ENCODE assay signal across 28 cellular contexts in genomic region chr14:91186515-91187066, GRCh38. TPM values are rescaled to one million over a fixed set of nuclear protein-coding genes. Genes with fewer than 3 reads are reported as not detected.
A peak's percentile ranks its signal among the peaks of the same experiment; 100 is the strongest.
DNase-seq lines count a peak whose midpoint lies in the region; ATAC-seq and TF ChIP-seq lines count a peak whose summit lies in the region.
"Had no signal": no experiment of that assay in that cellular context is flagged by ENCODE, and none has a peak within 500 bp of the region (broad histone marks: within the 10 kb centered on the region; RNA-seq: fewer than 3 reads in every experiment).

No MANE protein-coding gene starts in this region.

- H3K79me2 ChIP-seq in hepatocyte: no peaks in the 10 kb centered on the region

- no peak overlapping the region for H3K4me2 ChIP-seq in hepatocyte
- H3K4me2 ChIP-seq: KMS-11 had no signal

- no peaks in the 10 kb centered on the region for H3K4me1 Mint-ChIP-seq in activated naive CD8-positive, alpha-beta T cell treated with anti-CD3 and anti-CD28 coated beads, Interleukin-2, amount 50 U/mL, for 24 hours

- DNase-seq in AG08395 (ENCODE audit: low spot score): peak; percentile 72
- peak; percentile 19 for DNase-seq in GM04503 (ENCODE audit: low read depth)
- peak; percentile 10 for DNase-seq in RPMI7951 (ENCODE audit: low read depth)
- DNase-seq in fibroblast of peridontal ligament (ENCODE audit: extremely low read depth): peak; percentile 25
- DNase-seq in hepatocyte (ENCODE audit: low spot score): no peak
- DNase-seq in activated naive CD8-positive, alpha-beta T cell treated with anti-CD3 and anti-CD28 coated beads, Interleukin-2, amount 50 U/mL, for 24 hours: no peak
- no peak for DNase-seq in SK-N-DZ (ENCODE audit: low spot score)
- DNase-seq in activated naive CD4-positive, alpha-beta T cell (lab: John Stamatoyannopoulos, UW): no peak
- DNase-seq: activated CD4-positive, alpha-beta T cell treated with anti-CD3 and anti-CD28 coated beads for 1 hour; activated naive CD4-positive, alpha-beta T cell treated with Interleukin-2 at 50 U/mL for 16 hours; activated T-cell treated with anti-CD3 and anti-CD28 coated beads, Interleukin-2, amount 50 U/mL, for 4 hours; amygdala; colonic mucosa; effector memory CD8-positive, alpha-beta T cell; MV-4-11; naive thymus-derived CD4-positive, alpha-beta T cell; NCI-H2171; occipital lobe; retina; spleen; stimulated activated CD4-positive, alpha-beta T cell treated with anti-CD3 and anti-CD28 coated beads, Interleukin-4, amount 100 ng/mL, for 1 hour; stimulated activated naive CD4-positive, alpha-beta T cell; testis had no signal

- H3K27ac Mint-ChIP-seq in activated naive CD8-positive, alpha-beta T cell treated with anti-CD3 and anti-CD28 coated beads, Interleukin-2, amount 50 U/mL, for 24 hours: no peak overlapping the region
- H3K27ac Mint-ChIP-seq: effector memory CD8-positive, alpha-beta T cell; naive thymus-derived CD4-positive, alpha-beta T cell had no signal

- H3K9me3 Mint-ChIP-seq in activated naive CD8-positive, alpha-beta T cell treated with anti-CD3 and anti-CD28 coated beads, Interleukin-2, amount 50 U/mL, for 24 hours: no peaks in the 10 kb centered on the region
- H3K9me3 Mint-ChIP-seq: activated T-cell treated with anti-CD3 and anti-CD28 coated beads, Interleukin-2, amount 50 U/mL, for 4 hours; effector memory CD8-positive, alpha-beta T cell; naive thymus-derived CD4-positive, alpha-beta T cell had no signal

- 99% methylated on average over 4 of the region's 4 CpGs for WGBS in hepatocyte (ENCODE audit: low lambda C conversion rate, missing lambda C conversion rate)

- H4K20me1 ChIP-seq in hepatocyte (ENCODE audit: insufficient read depth, poor library complexity, severe bottlenecking): no peaks in the 10 kb centered on the region

- H3K36me3 Mint-ChIP-seq in activated naive CD8-positive, alpha-beta T cell treated with anti-CD3 and anti-CD28 coated beads, Interleukin-2, amount 50 U/mL, for 24 hours (ENCODE audit: low read depth): peaks cover 32% of the 10 kb centered on the region

- H3K4me3 ChIP-seq in hepatocyte: no peak overlapping the region
- H3K4me3 ChIP-seq: colonic mucosa, SJSA1, spleen, testis had no signal

- ATAC-seq in activated naive CD8-positive, alpha-beta T cell treated with anti-CD3 and anti-CD28 coated beads, Interleukin-2, amount 50 U/mL, for 24 hours: no peak
- ATAC-seq: activated T-cell treated with anti-CD3 and anti-CD28 coated beads, Interleukin-2, amount 50 U/mL, for 4 hours; effector memory CD8-positive, alpha-beta T cell; esophagus mucosa; naive thymus-derived CD4-positive, alpha-beta T cell; Panc1 had no signal

- H3K4me1 ChIP-seq in hepatocyte (ENCODE audit: insufficient read depth): no peaks in the 10 kb centered on the region
- H3K4me1 ChIP-seq: colonic mucosa, SJSA1, spleen, testis had no signal

- no peaks in the 10 kb centered on the region for H3K9me3 ChIP-seq in hepatocyte (ENCODE audit: low read depth)
- H3K9me3 ChIP-seq: colonic mucosa, SJSA1, spleen, testis had no signal

- no peak for TF ChIP-seq CTCF in hepatocyte (IDR thresholded peaks at IDR 0.05; ENCODE audit: poor library complexity)

- no peaks in the 10 kb centered on the region for H3K27me3 Mint-ChIP-seq in activated naive CD8-positive, alpha-beta T cell treated with anti-CD3 and anti-CD28 coated beads, Interleukin-2, amount 50 U/mL, for 24 hours
- H3K27me3 Mint-ChIP-seq: effector memory CD8-positive, alpha-beta T cell; naive thymus-derived CD4-positive, alpha-beta T cell had no signal

- H3K27me3 ChIP-seq in hepatocyte: no peaks in the 10 kb centered on the region
- H3K27me3 ChIP-seq: colonic mucosa, SJSA1, spleen, testis had no signal

- no peak overlapping the region for H3K4me3 Mint-ChIP-seq in activated naive CD8-positive, alpha-beta T cell treated with anti-CD3 and anti-CD28 coated beads, Interleukin-2, amount 50 U/mL, for 24 hours
- H3K4me3 Mint-ChIP-seq: activated T-cell treated with anti-CD3 and anti-CD28 coated beads, Interleukin-2, amount 50 U/mL, for 4 hours; effector memory CD8-positive, alpha-beta T cell; naive thymus-derived CD4-positive, alpha-beta T cell had no signal

- no peak overlapping the region for H2AFZ ChIP-seq in hepatocyte

- no peak overlapping the region for H3K27ac ChIP-seq in hepatocyte
- H3K27ac ChIP-seq: C4-2B, colonic mucosa, KMS-11, SJSA1, spleen, testis had no signal

- H3K36me3 ChIP-seq in hepatocyte (replicated peaks; ENCODE audit: insufficient read depth, low read depth): no peaks in the 10 kb centered on the region
- H3K36me3 ChIP-seq: SJSA1 had no signal

- H3K9me2 ChIP-seq in hepatocyte (replicated peaks; ENCODE audit: insufficient read depth): no peaks in the 10 kb centered on the region

RNA-seq across cellular contexts. Expression of gene GPR68, which starts 57.9 kb away (rescaled TPM):
- total RNA-seq in RPMI7951 (2014; rRNA removed; shearing (Covaris generic)): 16.7 and 18.6 TPM in 2 replicates
- 0.20 and 0.44 TPM in 2 replicates for total RNA-seq in hepatocyte
- polyA plus RNA-seq in hepatocyte: 0.42 TPM in 1 of 2 replicates, not detected in the other
- 0.07 TPM in 1 of 2 replicates, not detected in the other for polyA plus RNA-seq in SK-N-DZ (2014; cell fraction: cytosol; rRNA removed)
- polyA plus RNA-seq in SK-N-DZ (2014; cell fraction: nucleus; rRNA removed): not detected in 2 replicates
- total RNA-seq: SJSA1 had no signal

Comparison
In these comparisons a context has a peak if more than half of its experiments do, and no peak if none do; other contexts are left out.
1. DNase-seq: peak in AG08395 (single experiment), GM04503 (single experiment), RPMI7951 (single experiment) and fibroblast of peridontal ligament (single experiment); none in hepatocyte (single experiment), activated naive CD8-positive, alpha-beta T cell treated with anti-CD3 and anti-CD28 coated beads, Interleukin-2, amount 50 U/mL, for 24 hours (single experiment), SK-N-DZ (single experiment) and activated naive CD4-positive, alpha-beta T cell (0 of 4).
2. RNA of gene GPR68, which starts 57.9 kb away (total RNA-seq): 16.7 to 18.6 TPM in RPMI7951; 0.20 to 0.44 TPM in hepatocyte; every median in the first group is over 10 times any median in the second.